In genomic region chr19:8338835-8339234, GRCh38 we compare ENCODE assay signal across 1 cellular context.
A peak's percentile ranks its signal among the peaks of the same experiment; 100 is the strongest.
TF ChIP-seq lines count a peak whose summit lies in the region.

No MANE protein-coding gene starts in this region.

TF ChIP-seq in H1, 55 proteins besides CTCF, POLR2A, EP300 and RAD21:
- peak; percentile 58; the same call in 1 of the 2 replicates for TF ChIP-seq TEAD4 (IDR thresholded peaks at IDR 0.05; ENCODE audit: low read depth, low read length)
- TF ChIP-seq CHD2 (IDR thresholded peaks at IDR 0.05; ENCODE audit: low read length) = no peak
